Comparison of ENCODE assay signal across 8 cellular contexts in genomic region chr14:104078031-104078455, GRCh38. TPM values are rescaled to one million over a fixed set of nuclear protein-coding genes. Genes with fewer than 3 reads are reported as not detected.
DNase-seq lines count a peak whose midpoint lies in the region; ATAC-seq and TF ChIP-seq lines count a peak whose summit lies in the region.

No MANE protein-coding gene starts in this region.

- no peaks in the 10 kb centered on the region for H3K27me3 ChIP-seq in colonic mucosa
- no peaks in the 10 kb centered on the region for H3K27me3 ChIP-seq in liver (ENCODE audit: control insufficient read depth in 4 of 4, insufficient read depth in 4 of 4, low read length in 3 of 4)

- H3K36me3 ChIP-seq in colonic mucosa (no peaks in the 10 kb centered on the region), liver (ENCODE audit: control insufficient read depth in 4 of 4, insufficient read depth in 3 of 4, low read depth in 1 of 4, low read length in 3 of 4) (no peaks in the 10 kb centered on the region)

- ATAC-seq in GM19043 (IDR thresholded peaks at IDR 0.05; ENCODE audit: low read depth, unreplicated experiment) (peak; percentile 95), HG03520 (IDR thresholded peaks at IDR 0.05; ENCODE audit: unreplicated experiment) (peak; percentile 86)

- TF ChIP-seq CTCF in colonic mucosa (IDR thresholded peaks at IDR 0.05) = peak; percentile 99
- peak; percentile 100 for TF ChIP-seq CTCF in liver (IDR thresholded peaks at IDR 0.05; ENCODE audit: low read depth, low read length, missing input control)

- no peak overlapping the region for H3K4me3 ChIP-seq in colonic mucosa
- no peak overlapping the region for H3K4me3 ChIP-seq in liver (ENCODE audit: low read depth in 1 of 3, low read length in 3 of 3)

- H3K4me1 ChIP-seq in colonic mucosa (peaks cover 19% of the 10 kb centered on the region), liver (ENCODE audit: control insufficient read depth in 4 of 4, insufficient read depth in 4 of 4, low read length in 3 of 4) (peaks cover 2 to 9% (median 5%) of the 10 kb centered on the region in 4 donors)

- no peak overlapping the region for H3K9ac ChIP-seq in colonic mucosa (ENCODE audit: low read depth in 2 of 2, low read length in 2 of 2)
- H3K9ac ChIP-seq in liver (ENCODE audit: low read depth in 1 of 2, low read length in 2 of 2) = no peak overlapping the region

- DNase-seq in Ammon's horn (ENCODE audit: low spot score) (peak; percentile 93), NCI-H526 treated with DMSO at 0.1 percent for 48 hours (lab: John Stamatoyannopoulos, UW) (peak; percentile 80), colonic mucosa (peak; percentile 92)
- DNase-seq in activated CD4-positive, alpha-beta T cell treated with anti-CD3 and anti-CD28 coated beads for 48 hours = peak; percentile 91
- DNase-seq in stimulated activated CD4-positive, alpha-beta T cell treated with anti-CD3 and anti-CD28 coated beads, TNF-alpha, amount 100 ng/mL, for 4 hours (ENCODE audit: low read depth in 3 of 3) = peak; percentile 62 to 70 (median 68)

- peak; percentile 100 for TF ChIP-seq RAD21 in liver (IDR thresholded peaks at IDR 0.05)

- no peak overlapping the region for H3K27ac ChIP-seq in colonic mucosa
- H3K27ac ChIP-seq in liver (ENCODE audit: low read depth in 1 of 2, low read length in 2 of 2) = no peak overlapping the region

- intact Hi-C loops in colonic mucosa (cut with DNase I) = loop anchor here (2.0 to 5.0 kb wide), 2 partner anchors 53 to 559 kb away; no protein-coding TSS in a partner anchor

- under 1% methylated on average over 7 of the region's 7 CpGs for WGBS in liver

- H3K9me3 ChIP-seq in colonic mucosa = no peaks in the 10 kb centered on the region
- H3K9me3 ChIP-seq in liver (ENCODE audit: control insufficient read depth in 4 of 4, low read length in 3 of 4) = peaks cover 0 to 5% (median 2%) of the 10 kb centered on the region in 4 donors

TF ChIP-seq in liver, 16 proteins besides CTCF, POLR2A, EP300 and RAD21:
- TF ChIP-seq EGR1 (IDR thresholded peaks at IDR 0.05; ENCODE audit: low read depth in 2 of 2) (no peak), SP1 (IDR thresholded peaks at IDR 0.05) (peak; percentile 46), FOXA2 (IDR thresholded peaks at IDR 0.05) (no peak), HNF4A (conservative IDR thresholded peaks at IDR 0.05) (peak; percentile 71), RXRA (IDR thresholded peaks at IDR 0.05) (peak; percentile 57 to 78), GABPA (IDR thresholded peaks at IDR 0.05 in 1 of 2, conservative IDR thresholded peaks at IDR 0.05 in 1 of 2) (peak in 1 of 2 donors; percentile 17), MAX (IDR thresholded peaks at IDR 0.05) (peak; percentile 40), FOXA1 (IDR thresholded peaks at IDR 0.05) (no peak)

RNA-seq across cellular contexts. Expression of gene ASPG, which starts 7.5 kb away (rescaled TPM):
- total RNA-seq in colonic mucosa (1 to 10 TPM; 1.4 to 7.5 TPM), liver (100 to 1,000 TPM in 1 of 2 donors, 10 to 100 TPM in 1; 42.4 to 112 TPM)
- 100 to 1,000 TPM; 108 to 158 TPM for polyA plus RNA-seq in liver

Comparison
In these comparisons a context has a peak if more than half of its experiments do, and no peak if none do; other contexts are left out.
1. RNA of gene ASPG, which starts 7.5 kb away (total RNA-seq): 42.4 to 112 TPM in liver; 1.4 to 7.5 TPM in colonic mucosa; every median in the first group is over 4 times any median in the second.
2. Peak in every context shown above with its lines, with median percentiles within 50 percentile points of each other: DNase-seq.